13 cellular contexts compared by ENCODE assay signal in the genomic region with DNA sequence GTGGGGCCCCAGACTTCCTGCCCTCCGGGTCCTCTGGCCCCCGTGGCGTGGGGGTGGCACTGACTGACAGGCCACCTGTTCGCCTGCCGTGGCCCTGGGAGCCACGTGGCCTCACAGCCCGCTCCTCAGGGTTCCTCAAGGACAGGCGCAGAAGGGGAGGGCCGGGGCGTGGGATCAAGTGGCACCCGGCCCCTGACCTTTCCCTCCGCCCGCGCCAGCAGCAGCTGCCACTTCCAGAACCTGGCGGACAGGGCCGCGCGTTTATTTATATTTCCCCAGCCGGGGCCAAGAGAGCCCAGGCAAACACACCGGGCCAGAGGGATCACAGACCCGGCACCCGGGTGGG.
DNase-seq lines count a peak whose midpoint lies in the region; FAIRE-seq and TF ChIP-seq lines count a peak whose summit lies in the region.
"Had no signal": no experiment of that assay in that cellular context is flagged by ENCODE, and none has a peak within 500 bp of the region (broad histone marks: within the 10 kb centered on the region; RNA-seq: fewer than 3 reads in every experiment).

No MANE protein-coding gene starts in this region.

- no peak overlapping the region for H3K9ac ChIP-seq in MM.1S (ENCODE audit: low read length)

- H3F3A ChIP-seq in MM.1S (ENCODE audit: insufficient read depth, low read length), result peaks cover 6% of the 10 kb centered on the region

- TF ChIP-seq CTCF in dorsolateral prefrontal cortex (IDR thresholded peaks at IDR 0.05 in 54 of 56, conservative IDR thresholded peaks at IDR 0.05 in 2 of 56; ENCODE audit: low read depth in 1 of 56, partially characterized antibody in 56 of 56), result no peak
- TF ChIP-seq CTCF in tibial nerve (IDR thresholded peaks at IDR 0.05), result peak in 1 of 5 experiments; percentile 8
- TF ChIP-seq CTCF in MM.1S (IDR thresholded peaks at IDR 0.05; ENCODE audit: low read length), result no peak

- H3K27me3 Mint-ChIP-seq in activated naive CD4-positive, alpha-beta T cell treated with anti-CD3 and anti-CD28 coated beads, Interleukin-2, amount 10 ng/mL, durations not matched to agents 7 days and 5 days, result peaks cover 4% of the 10 kb centered on the region

- H3K4me3 Mint-ChIP-seq in activated naive CD4-positive, alpha-beta T cell treated with anti-CD3 and anti-CD28 coated beads, Interleukin-2, amount 10 ng/mL, durations not matched to agents 7 days and 5 days, result no peak overlapping the region

- CTCF ChIA-PET in activated naive CD4-positive, alpha-beta T cell treated with anti-CD3 and anti-CD28 coated beads, Interleukin-2, amount 10 ng/mL, durations not matched to agents 7 days and 5 days (lab: Charles Lee), result interaction anchor here (1.5 kb wide), 1 partner anchor 384 kb away, joined by 3 read pairs; no protein-coding TSS in a partner anchor

- no peaks in the 10 kb centered on the region for H3K9me3 Mint-ChIP-seq in activated naive CD4-positive, alpha-beta T cell treated with anti-CD3 and anti-CD28 coated beads, Interleukin-2, amount 10 ng/mL, durations not matched to agents 7 days and 5 days

- H3K79me2 ChIP-seq in MM.1S (ENCODE audit: low read length), result 0 out of 2 replicates have a peak, but pooled peaks cover 4% of the 10 kb centered on the region

- TF ChIP-seq EP300 in tibial nerve (IDR thresholded peaks at IDR 0.05), result no peak

- H3K4me3 ChIP-seq in dorsolateral prefrontal cortex (peak overlapping the region; percentile 31 to 83 (median 62)), mesodermal cell (ENCODE audit: extremely low read depth, insufficient read depth, low read length, poor library complexity, severe bottlenecking) (peak overlapping the region; percentile 40), tibial nerve (peak overlapping the region; percentile 38 to 59 (median 49)), MM.1S (ENCODE audit: low read length) (no peak overlapping the region)

- whole genome bisulfite sequencing in mesodermal cell (ENCODE audit: insufficient coverage in 2 of 2), 2 experiments, result 90 to 95% methylated on average over 18 to 20 of the region's 22 CpGs
- 27 to 28% methylated on average over 16 to 17 of the region's 22 CpGs for WGBS in tibial nerve, 2 donors

- no peaks in the 10 kb centered on the region for H4K20me1 ChIP-seq in MM.1S (ENCODE audit: insufficient read depth, low read length)

- no peak overlapping the region for H2AFZ ChIP-seq in MM.1S (ENCODE audit: low read length)

- H3K9me2 ChIP-seq in MM.1S (replicated peaks; ENCODE audit: insufficient read depth, low read length), result no peaks in the 10 kb centered on the region

- H3K27ac ChIP-seq in dorsolateral prefrontal cortex, result peak overlapping the region in 53 of 59 donors; percentile 10 to 98 (median 91)
- no peak overlapping the region for H3K27ac ChIP-seq in mesodermal cell (ENCODE audit: low read depth, low read length, severe bottlenecking)
- H3K27ac ChIP-seq in tibial nerve, result peak overlapping the region; percentile 68 to 91 (median 87)
- H3K27ac ChIP-seq in MM.1S (ENCODE audit: low read length), result no peak overlapping the region

- intact Hi-C loops in dorsolateral prefrontal cortex (cut with DNase I), result loop anchor here in 1 of 2 donors (10.0 kb wide), 1 partner anchor 177 kb away; the partner anchor contains the start of gene NCOR2

- H3K9me3 ChIP-seq in mesodermal cell (ENCODE audit: control insufficient read depth, low read length) (no peaks in the 10 kb centered on the region), tibial nerve (no peaks in the 10 kb centered on the region), MM.1S (replicated peaks; ENCODE audit: insufficient read depth, low read length) (no peaks in the 10 kb centered on the region)

- no peak overlapping the region for H3K4me2 ChIP-seq in MM.1S (ENCODE audit: low read depth, low read length)

- FAIRE-seq in GM12891 (lab: Jason Lieb, UNC), result no peak
- FAIRE-seq: keratinocyte had no signal

- H3K27ac Mint-ChIP-seq in activated naive CD4-positive, alpha-beta T cell treated with anti-CD3 and anti-CD28 coated beads, Interleukin-2, amount 10 ng/mL, durations not matched to agents 7 days and 5 days, result no peak overlapping the region

- H3K36me3 Mint-ChIP-seq in activated naive CD4-positive, alpha-beta T cell treated with anti-CD3 and anti-CD28 coated beads, Interleukin-2, amount 10 ng/mL, durations not matched to agents 7 days and 5 days, result peaks cover 10% of the 10 kb centered on the region

- DNase-seq in NCI-H2196 (lab: John Stamatoyannopoulos, UW; ENCODE audit: unreplicated experiment) (peak; percentile 28), dorsolateral prefrontal cortex (no peak), tibial nerve (ENCODE audit: low spot score in 2 of 2) (no peak), MM.1S (no peak), GM12891 (ENCODE audit: insufficient read length, low spot score) (no peak), COLO829 (ENCODE audit: low spot score) (no peak)
- no peak for DNase-seq in activated naive CD4-positive, alpha-beta T cell treated with anti-CD3 and anti-CD28 coated beads, Interleukin-2, amount 10 ng/mL, durations not matched to agents 7 days and 5 days
- DNase-seq: activated CD8-positive, alpha-beta memory T cell treated with anti-CD3 and anti-CD28 coated beads, Interleukin-2, amount 50 U/mL, for 4 hours; cortex of kidney; NCI-H1694; stimulated activated CD4-positive, alpha-beta T cell treated with anti-CD3 and anti-CD28 coated beads, Interleukin-4, amount 100 ng/mL, for 24 hours had no signal

- peaks cover 36% of the 10 kb centered on the region for H3K4me1 Mint-ChIP-seq in activated naive CD4-positive, alpha-beta T cell treated with anti-CD3 and anti-CD28 coated beads, Interleukin-2, amount 10 ng/mL, durations not matched to agents 7 days and 5 days

- H3K36me3 ChIP-seq in mesodermal cell (ENCODE audit: control insufficient read depth, insufficient read depth, low read length), result peaks cover 45% of the 10 kb centered on the region
- peaks cover 0 to 37% (median 0%) of the 10 kb centered on the region in 3 donors for H3K36me3 ChIP-seq in tibial nerve
- H3K36me3 ChIP-seq in MM.1S (replicated peaks; ENCODE audit: insufficient read depth, low read length), result no peaks in the 10 kb centered on the region

- TF ChIP-seq POLR2A in tibial nerve (IDR thresholded peaks at IDR 0.05) (no peak), GM12891 (IDR thresholded peaks at IDR 0.05; ENCODE audit: low read depth, low read length) (no peak)

- H3K4me1 ChIP-seq in mesodermal cell (ENCODE audit: control insufficient read depth, insufficient read depth, low read length, poor library complexity, severe bottlenecking) (peaks cover 75% of the 10 kb centered on the region), tibial nerve (peaks cover 0 to 96% (median 51%) of the 10 kb centered on the region in 4 donors), MM.1S (ENCODE audit: low read length) (peaks cover 15% of the 10 kb centered on the region)

- H3K27me3 ChIP-seq in dorsolateral prefrontal cortex (no peaks in the 10 kb centered on the region), tibial nerve (no peaks in the 10 kb centered on the region), MM.1S (replicated peaks; ENCODE audit: insufficient read depth, low read length) (no peaks in the 10 kb centered on the region)

TF ChIP-seq in GM12891, 5 proteins besides CTCF, POLR2A, EP300 and RAD21:
- TF ChIP-seq POU2F2 (IDR thresholded peaks at IDR 0.05; ENCODE audit: low read depth, low read length) (no peak), POLR2AphosphoS5 (IDR thresholded peaks at IDR 0.05; ENCODE audit: low read depth, low read length) (no peak), TAF1 (IDR thresholded peaks at IDR 0.05; ENCODE audit: low read depth, low read length) (no peak), PAX5 (IDR thresholded peaks at IDR 0.05; ENCODE audit: insufficient read depth, low read length, severe bottlenecking) (no peak), SPI1 (IDR thresholded peaks at IDR 0.05; ENCODE audit: low read depth, low read length) (no peak)

Comparison
In these comparisons a context has a peak if more than half of its experiments do, and no peak if none do; other contexts are left out.
1. H3K27ac ChIP-seq: peak in dorsolateral prefrontal cortex (53 of 59) and tibial nerve (4 of 4); none in mesodermal cell (single experiment) and MM.1S (single experiment).